ENCODE assay signal across 8 cellular contexts in the genomic region with DNA sequence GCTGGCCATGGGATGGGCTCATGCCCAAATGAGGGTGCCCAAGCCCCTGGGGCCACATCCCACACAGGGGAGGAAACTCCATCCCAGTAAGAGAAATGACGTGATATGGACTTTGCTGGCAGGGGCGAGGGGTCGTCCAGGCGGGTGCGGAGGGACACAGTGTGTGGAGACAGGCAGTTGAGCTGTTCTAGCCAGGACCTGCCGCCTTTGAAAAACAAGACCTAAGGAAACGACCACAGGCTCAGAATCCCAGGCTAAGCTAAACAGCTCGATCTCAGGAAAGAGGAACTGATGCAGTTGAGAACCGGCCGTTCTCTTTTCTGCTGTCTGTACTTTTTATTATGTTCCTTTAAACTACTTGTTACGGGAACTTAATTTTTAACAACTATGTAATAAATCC. TPM values are rescaled to one million over a fixed set of nuclear protein-coding genes. Genes with fewer than 3 reads are reported as not detected.
DNase-seq lines count a peak whose midpoint lies in the region; ATAC-seq and TF ChIP-seq lines count a peak whose summit lies in the region.

No MANE protein-coding gene starts in this region.

- H3K4me1 ChIP-seq in right cardiac atrium (ENCODE audit: control insufficient read depth, insufficient read depth, low read length) (no peaks in the 10 kb centered on the region), testis (no peaks in the 10 kb centered on the region)

- no peaks in the 10 kb centered on the region for H3K27me3 ChIP-seq in right cardiac atrium (ENCODE audit: control insufficient read depth, insufficient read depth)
- H3K27me3 ChIP-seq in testis: no peaks in the 10 kb centered on the region

- H3K9me3 Mint-ChIP-seq in activated T-cell treated with anti-CD3 and anti-CD28 coated beads, Interleukin-2, amount 50 U/mL, for 4 hours: no peaks in the 10 kb centered on the region

- no peaks in the 10 kb centered on the region for H3K27me3 Mint-ChIP-seq in activated T-cell treated with anti-CD3 and anti-CD28 coated beads, Interleukin-2, amount 50 U/mL, for 4 hours (ENCODE audit: low read depth)

- no peaks in the 10 kb centered on the region for H3K9me3 ChIP-seq in right cardiac atrium (ENCODE audit: control insufficient read depth, low read length)
- H3K9me3 ChIP-seq in testis: no peaks in the 10 kb centered on the region

- H3K36me3 Mint-ChIP-seq in activated T-cell treated with anti-CD3 and anti-CD28 coated beads, Interleukin-2, amount 50 U/mL, for 4 hours (ENCODE audit: insufficient read depth): no peaks in the 10 kb centered on the region

- TF ChIP-seq CTCF in testis (IDR thresholded peaks at IDR 0.05): no peak

- DNase-seq in activated T-cell treated with anti-CD3 and anti-CD28 coated beads, Interleukin-2, amount 50 U/mL, for 4 hours: no peak
- DNase-seq in activated T-cell treated with anti-CD3 and anti-CD28 coated beads, Interleukin-2, amount 50 U/mL, for 1 hour: no peak
- DNase-seq in SIG-M5 treated with dmso at 0.1 percent for 504 hours (lab: John Stamatoyannopoulos, UW; ENCODE audit: unreplicated experiment) (peak; percentile 68), right cardiac atrium (no peak), testis (peak; percentile 34)

- H3K27ac ChIP-seq in right cardiac atrium (ENCODE audit: low read length) (peak overlapping the region; percentile 9), testis (peak overlapping the region in 1 of 2 donors; percentile 53)

- H3K4me1 Mint-ChIP-seq in activated T-cell treated with anti-CD3 and anti-CD28 coated beads, Interleukin-2, amount 50 U/mL, for 4 hours (ENCODE audit: low read depth): peaks cover 41% of the 10 kb centered on the region

- no peak for TF ChIP-seq POLR2A in testis (IDR thresholded peaks at IDR 0.05)

- H3K4me3 ChIP-seq in right cardiac atrium (ENCODE audit: low read length) (no peak overlapping the region), testis (peak overlapping the region; percentile 24 to 30)

- 75% methylated on average over 11 of the region's 11 CpGs for WGBS in right cardiac atrium
- 43 to 46% methylated on average over 11 of the region's 11 CpGs for WGBS in testis, 2 donors

- H3K36me3 ChIP-seq in testis (ENCODE audit: low read depth, missing control alignments): no peaks in the 10 kb centered on the region

- intact Hi-C loops in right cardiac atrium (cut with DNase I) (no loop called here), testis (cut with DNase I; ENCODE audit: low total_unique reads) (no loop called here)

- no peak for ATAC-seq in activated T-cell treated with anti-CD3 and anti-CD28 coated beads, Interleukin-2, amount 50 U/mL, for 4 hours
- peak in 1 of 2 donors; percentile 62 for ATAC-seq in right cardiac atrium
- no peak for ATAC-seq in HG02973 (IDR thresholded peaks at IDR 0.05; ENCODE audit: unreplicated experiment)
- no peak for ATAC-seq in GM19324 (IDR thresholded peaks at IDR 0.05; ENCODE audit: low FRiP score, unreplicated experiment)
- no peak for ATAC-seq in HG03108 (IDR thresholded peaks at IDR 0.05; ENCODE audit: unreplicated experiment)

- peak overlapping the region; percentile 53 for H3K4me3 Mint-ChIP-seq in activated T-cell treated with anti-CD3 and anti-CD28 coated beads, Interleukin-2, amount 50 U/mL, for 4 hours

RNA-seq across cellular contexts. Expression of gene NFE2L3, which starts 51.1 kb away (rescaled TPM):
- total RNA-seq in activated T-cell treated with anti-CD3 and anti-CD28 coated beads, Interleukin-2, amount 50 U/mL, for 4 hours: 10 to 100 TPM; 34.1 to 53.7 (median 46.5) TPM
- total RNA-seq in right cardiac atrium (1 to 10 TPM in 2 of 4 donors, under 1 TPM in 2; 0.32 to 1.3 (median 1.00) TPM), testis (1 to 10 TPM; 3.3 to 4.2 TPM)
- polyA plus RNA-seq in right cardiac atrium (1.1 TPM), testis (ENCODE audit: insufficient read depth, low read depth, low replicate concordance) (4.2 TPM)

Comparison
In these comparisons a context has a peak if more than half of its experiments do, and no peak if none do; other contexts are left out.
1. DNase-seq: peak in SIG-M5 treated with dmso at 0.1 percent for 504 hours (single experiment) and testis (single experiment); none in activated T-cell treated with anti-CD3 and anti-CD28 coated beads, Interleukin-2, amount 50 U/mL, for 4 hours (single experiment), activated T-cell treated with anti-CD3 and anti-CD28 coated beads, Interleukin-2, amount 50 U/mL, for 1 hour (single experiment) and right cardiac atrium (0 of 3).
2. RNA of gene NFE2L3, which starts 51.1 kb away (total RNA-seq): 34.1 to 53.7 TPM in activated T-cell treated with anti-CD3 and anti-CD28 coated beads, Interleukin-2, amount 50 U/mL, for 4 hours; 3.3 to 4.2 TPM in testis and 0.32 to 1.3 TPM in right cardiac atrium; every median in the first group is over 4 times any median in the second.